In the genomic region with DNA sequence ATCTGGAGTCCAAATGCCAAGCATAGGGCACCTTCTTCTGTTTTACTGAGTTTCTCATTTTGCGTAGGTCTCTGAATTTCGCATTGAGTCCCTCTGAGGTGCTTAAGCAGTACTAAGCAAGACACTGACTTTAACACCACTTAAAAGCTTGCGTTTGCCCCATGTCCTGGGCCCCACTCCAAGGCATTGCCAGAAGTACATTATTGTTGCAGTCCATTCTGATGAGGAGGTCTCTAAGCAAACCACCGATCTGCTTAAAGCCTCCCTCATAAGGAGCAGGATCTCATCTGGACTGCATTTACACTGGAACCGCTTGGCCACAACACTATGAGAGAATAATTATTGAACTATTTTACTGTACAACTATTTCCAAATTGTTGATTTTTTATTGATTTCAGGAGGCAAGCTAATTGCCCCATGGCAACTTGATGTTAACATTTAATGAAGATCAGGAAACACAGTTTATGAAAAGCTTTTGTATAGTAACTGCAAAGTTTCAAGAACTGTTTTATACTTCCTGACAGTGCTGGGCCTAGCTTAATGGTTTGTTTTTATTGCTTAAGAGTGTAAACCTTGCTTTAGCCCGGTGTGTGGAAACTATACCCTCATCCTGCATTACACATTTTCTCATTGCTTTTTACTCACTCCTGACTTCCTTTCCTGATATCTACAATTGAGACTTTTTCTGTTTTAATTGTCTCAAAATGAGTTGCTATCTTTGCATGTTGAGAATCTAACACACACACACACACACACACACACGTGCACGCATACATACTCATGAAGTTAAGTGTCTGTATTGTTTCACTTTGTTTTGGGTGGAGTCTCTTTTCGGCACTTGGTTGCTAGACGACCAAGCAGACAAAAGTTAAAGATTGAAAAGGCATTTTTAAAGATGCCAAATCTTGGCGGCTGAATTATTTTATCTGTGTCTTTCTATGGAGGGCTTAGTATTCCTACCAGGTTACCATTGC, we compare ENCODE assay signal across 17 cellular contexts. TPM values are rescaled to one million over a fixed set of nuclear protein-coding genes. Genes with fewer than 3 reads are reported as not detected.
A peak's percentile ranks its signal among the peaks of the same experiment; 100 is the strongest.
DNase-seq lines count a peak whose midpoint lies in the region; ATAC-seq and TF ChIP-seq lines count a peak whose summit lies in the region.
"Had no signal": no experiment of that assay in that cellular context is flagged by ENCODE, and none has a peak within 500 bp of the region (broad histone marks: within the 10 kb centered on the region; RNA-seq: fewer than 3 reads in every experiment).

No MANE protein-coding gene starts in this region.

- WGBS in IMR-90 (ENCODE audit: extremely low coverage in 2 of 2, insufficient read length in 1 of 2), 2 experiments, result no CpG with 5 or more reads among the region's 11 CpGs
- WGBS in hepatocyte (ENCODE audit: low lambda C conversion rate, missing lambda C conversion rate), result 55% methylated on average over 11 of the region's 11 CpGs
- WGBS in endodermal cell (ENCODE audit: insufficient coverage in 1 of 2, insufficient read length in 1 of 2), 2 experiments, result 89 to 95% methylated on average over 3 to 10 of the region's 11 CpGs

- no peaks in the 10 kb centered on the region for H3K9me1 ChIP-seq in IMR-90 (ENCODE audit: insufficient read depth, low read length)

- H3K4ac ChIP-seq in IMR-90 (ENCODE audit: low read depth, low read length), result no peak overlapping the region

- in situ Hi-C loops in IMR-90 (cut with MboI; ENCODE audit: low sequenced_read_pairs), result no loop called here

- H3K18ac ChIP-seq in IMR-90 (ENCODE audit: low read depth, low read length), result no peak overlapping the region

- no peak overlapping the region for H3K56ac ChIP-seq in IMR-90 (ENCODE audit: extremely low read depth, insufficient read depth, low read length)

- H2AFZ ChIP-seq in IMR-90 (replicated peaks; ENCODE audit: low read length, poor library complexity) (no peak overlapping the region), hepatocyte (no peak overlapping the region)

- BruUV-seq in IMR-90 (replicated peaks; lab: Mats Ljungman, UMichigan), result no TSS peak

- DNase-seq in IMR-90, result no peak
- DNase-seq in astrocyte of the hippocampus (ENCODE audit: low read depth, low spot score), result peak; percentile 29
- peak; percentile 26 for DNase-seq in hepatocyte (ENCODE audit: low spot score)
- DNase-seq in endodermal cell, result no peak
- no peak for DNase-seq in RPMI8226
- DNase-seq in H7, result no peak
- DNase-seq: activated naive CD8-positive, alpha-beta T cell treated with anti-CD3 and anti-CD28 coated beads, Interleukin-2, amount 10 ng/mL, durations not matched to agents 7 days and 5 days; activated T-cell treated with anti-CD3 and anti-CD28 coated beads, Interleukin-2, amount 50 U/mL, for 72 hours; DMS79 treated with DMSO at 0.1 percent for 48 hours; hippocampal formation; left ventricle myocardium superior; naive thymus-derived CD4-positive, alpha-beta T cell; retina; SJCRH30 had no signal

- no peak overlapping the region for H3K27ac Mint-ChIP-seq in endodermal cell
- H3K27ac Mint-ChIP-seq: activated naive CD8-positive, alpha-beta T cell treated with anti-CD3 and anti-CD28 coated beads, Interleukin-2, amount 10 ng/mL, durations not matched to agents 7 days and 5 days; activated T-cell treated with anti-CD3 and anti-CD28 coated beads, Interleukin-2, amount 50 U/mL, for 72 hours; naive thymus-derived CD4-positive, alpha-beta T cell had no signal

- peaks cover 20% of the 10 kb centered on the region for H3K4me1 Mint-ChIP-seq in endodermal cell
- H3K4me1 Mint-ChIP-seq: activated naive CD8-positive, alpha-beta T cell treated with anti-CD3 and anti-CD28 coated beads, Interleukin-2, amount 10 ng/mL, durations not matched to agents 7 days and 5 days; naive thymus-derived CD4-positive, alpha-beta T cell had no signal

- no peak overlapping the region for H2BK15ac ChIP-seq in IMR-90 (ENCODE audit: low read depth, low read length)

- H3K27ac ChIP-seq in IMR-90 (ENCODE audit: insufficient read depth, low read length), result no peak overlapping the region
- peak overlapping the region; percentile 46 for H3K27ac ChIP-seq in hepatocyte
- H3K27ac ChIP-seq in rectal smooth muscle tissue (ENCODE audit: low read depth, low read length), result peak overlapping the region; percentile 40
- no peak overlapping the region for H3K27ac ChIP-seq in endodermal cell (ENCODE audit: low read depth, low read length)
- H3K27ac ChIP-seq: C4-2B, SJCRH30 had no signal

- ATAC-seq in IMR-90 (ENCODE audit: low read depth) (peak; percentile 51; the same call in 1 of the 2 replicates), HG03460 (IDR thresholded peaks at IDR 0.05; ENCODE audit: unreplicated experiment) (no peak)
- ATAC-seq: activated T-cell treated with anti-CD3 and anti-CD28 coated beads, Interleukin-2, amount 50 U/mL, for 72 hours; left ventricle myocardium superior; naive thymus-derived CD4-positive, alpha-beta T cell had no signal

- H3K9ac ChIP-seq in IMR-90 (ENCODE audit: low read depth, low read length) (no peak overlapping the region), rectal smooth muscle tissue (ENCODE audit: low read length) (no peak overlapping the region), endodermal cell (ENCODE audit: extremely low read depth, low read length, poor library complexity, severe bottlenecking) (no peak overlapping the region)

- H3K27me3 ChIP-seq in IMR-90 (ENCODE audit: control insufficient read depth, insufficient read depth, low read length), result no peaks in the 10 kb centered on the region; the same call in 1 of the 2 replicates
- no peaks in the 10 kb centered on the region for H3K27me3 ChIP-seq in hepatocyte
- no peaks in the 10 kb centered on the region for H3K27me3 ChIP-seq in rectal smooth muscle tissue (ENCODE audit: control insufficient read depth, insufficient read depth, low read length)
- no peaks in the 10 kb centered on the region for H3K27me3 ChIP-seq in endodermal cell (ENCODE audit: control insufficient read depth, insufficient read depth, low read length, poor library complexity, severe bottlenecking)
- no peaks in the 10 kb centered on the region for H3K27me3 ChIP-seq in H7 (ENCODE audit: control insufficient read depth, insufficient read depth, low read length)
- H3K27me3 ChIP-seq: SJCRH30 had no signal

- H2BK5ac ChIP-seq in IMR-90 (ENCODE audit: low read depth, low read length, poor library complexity, severe bottlenecking), result no peak overlapping the region

- H3K36me3 Mint-ChIP-seq in endodermal cell (ENCODE audit: low read depth), result peaks cover 35% of the 10 kb centered on the region
- H3K36me3 Mint-ChIP-seq: activated naive CD8-positive, alpha-beta T cell treated with anti-CD3 and anti-CD28 coated beads, Interleukin-2, amount 10 ng/mL, durations not matched to agents 7 days and 5 days; naive thymus-derived CD4-positive, alpha-beta T cell had no signal

- H4K20me1 ChIP-seq in IMR-90 (ENCODE audit: insufficient read depth, low read length), result no peaks in the 10 kb centered on the region
- no peaks in the 10 kb centered on the region for H4K20me1 ChIP-seq in hepatocyte (ENCODE audit: insufficient read depth, poor library complexity, severe bottlenecking)

- dilution Hi-C loops in IMR-90 (cut with HindIII; ENCODE audit: low sequenced_read_pairs, unreplicated experiment), result no loop called here

- H3K79me2 ChIP-seq in hepatocyte, result peaks cover 7% of the 10 kb centered on the region

- no peak overlapping the region for H4K8ac ChIP-seq in IMR-90 (ENCODE audit: low read depth in 2 of 2, low read length in 2 of 2)

- H3K27me3 Mint-ChIP-seq in endodermal cell (ENCODE audit: insufficient read depth), result peaks cover 2% of the 10 kb centered on the region
- H3K27me3 Mint-ChIP-seq: activated naive CD8-positive, alpha-beta T cell treated with anti-CD3 and anti-CD28 coated beads, Interleukin-2, amount 10 ng/mL, durations not matched to agents 7 days and 5 days had no signal

- no peaks in the 10 kb centered on the region for H3K9me3 ChIP-seq in IMR-90 (ENCODE audit: control insufficient read depth, insufficient read depth, low read length)
- H3K9me3 ChIP-seq in hepatocyte (ENCODE audit: low read depth), result no peaks in the 10 kb centered on the region
- H3K9me3 ChIP-seq in endodermal cell (ENCODE audit: control insufficient read depth, low read length), result no peaks in the 10 kb centered on the region
- H3K9me3 ChIP-seq: SJCRH30 had no signal

- POLR2A ChIA-PET in IMR-90 (lab: Charles Lee; ENCODE audit: unreplicated experiment), result no interaction called here

- H3K14ac ChIP-seq in IMR-90 (replicated peaks; ENCODE audit: low read depth, low read length), result no peak overlapping the region

- H3K4me1 ChIP-seq in IMR-90 (ENCODE audit: control insufficient read depth, insufficient read depth, low read length), result peaks cover 5% of the 10 kb centered on the region; the same call in 1 of the 2 replicates
- peaks cover 9% of the 10 kb centered on the region for H3K4me1 ChIP-seq in hepatocyte (ENCODE audit: insufficient read depth)
- peaks cover 8% of the 10 kb centered on the region for H3K4me1 ChIP-seq in rectal smooth muscle tissue (ENCODE audit: control insufficient read depth, insufficient read depth, low read length)
- peaks cover 4% of the 10 kb centered on the region for H3K4me1 ChIP-seq in endodermal cell (ENCODE audit: control insufficient read depth, insufficient read depth, low read length)
- H3K4me1 ChIP-seq: SJCRH30 had no signal

- TF ChIP-seq RAD21 in IMR-90 (IDR thresholded peaks at IDR 0.05; ENCODE audit: low read length), result no peak

- no peak overlapping the region for H3K23ac ChIP-seq in IMR-90 (ENCODE audit: low read depth, low read length)

- H3K4me3 Mint-ChIP-seq in endodermal cell, result no peak overlapping the region
- H3K4me3 Mint-ChIP-seq: activated naive CD8-positive, alpha-beta T cell treated with anti-CD3 and anti-CD28 coated beads, Interleukin-2, amount 10 ng/mL, durations not matched to agents 7 days and 5 days; activated T-cell treated with anti-CD3 and anti-CD28 coated beads, Interleukin-2, amount 50 U/mL, for 72 hours; naive thymus-derived CD4-positive, alpha-beta T cell had no signal

- H4K91ac ChIP-seq in IMR-90 (ENCODE audit: insufficient read depth, low read depth, low read length), result no peak overlapping the region

- no peak overlapping the region for H2BK120ac ChIP-seq in IMR-90 (ENCODE audit: low read depth, low read length)

- H3K4me2 ChIP-seq in IMR-90 (ENCODE audit: low read depth, low read length), result no peak overlapping the region
- peak overlapping the region; percentile 20 for H3K4me2 ChIP-seq in hepatocyte

- CTCF ChIA-PET in IMR-90 (lab: Yijun Ruan, JAX), result interaction anchor here (1.1 kb wide), 1 partner anchor 15 kb away, joined by 3 read pairs; no protein-coding TSS in a partner anchor

- no peaks in the 10 kb centered on the region for H3K79me1 ChIP-seq in IMR-90 (ENCODE audit: low read depth in 1 of 2, low read length in 2 of 2)

- H4K5ac ChIP-seq in IMR-90 (ENCODE audit: low read depth, low read length), result no peak overlapping the region

- H3K9me3 Mint-ChIP-seq in endodermal cell, result no peaks in the 10 kb centered on the region
- H3K9me3 Mint-ChIP-seq: activated naive CD8-positive, alpha-beta T cell treated with anti-CD3 and anti-CD28 coated beads, Interleukin-2, amount 10 ng/mL, durations not matched to agents 7 days and 5 days; naive thymus-derived CD4-positive, alpha-beta T cell had no signal

- intact Hi-C loops in IMR-90 (cut with micrococcal nuclease), result no loop called here

- no peak overlapping the region for H2AK9ac ChIP-seq in IMR-90 (replicated peaks; ENCODE audit: low read depth, low read length, poor library complexity)

- H2AK5ac ChIP-seq in IMR-90 (ENCODE audit: low read depth, low read length), result no peak overlapping the region

- no peak for TF ChIP-seq POLR2A in IMR-90 (IDR thresholded peaks at IDR 0.05; ENCODE audit: low read depth, low read length)

- H3K9me2 ChIP-seq in hepatocyte (replicated peaks; ENCODE audit: insufficient read depth), result no peaks in the 10 kb centered on the region

- H3K36me3 ChIP-seq in IMR-90 (ENCODE audit: control insufficient read depth, insufficient read depth, low read length) (no peaks in the 10 kb centered on the region), hepatocyte (replicated peaks; ENCODE audit: insufficient read depth, low read depth) (no peaks in the 10 kb centered on the region), rectal smooth muscle tissue (ENCODE audit: control insufficient read depth, insufficient read depth, low read length) (no peaks in the 10 kb centered on the region), endodermal cell (ENCODE audit: control insufficient read depth, insufficient read depth, low read length) (peaks cover 51% of the 10 kb centered on the region), H7 (replicated peaks; ENCODE audit: control insufficient read depth, insufficient read depth, low read length) (no peaks in the 10 kb centered on the region)
- H3K36me3 ChIP-seq: SJCRH30 had no signal

- no peak overlapping the region for H2BK20ac ChIP-seq in IMR-90 (ENCODE audit: low read depth, low read length)

- no peak overlapping the region for H3K4me3 ChIP-seq in IMR-90 (ENCODE audit: insufficient read depth, low read depth, low read length)
- no peak overlapping the region for H3K4me3 ChIP-seq in hepatocyte
- no peak overlapping the region for H3K4me3 ChIP-seq in rectal smooth muscle tissue (ENCODE audit: low read length)
- no peak overlapping the region for H3K4me3 ChIP-seq in endodermal cell (ENCODE audit: low read length)
- H3K4me3 ChIP-seq in H7 (ENCODE audit: insufficient read depth, low read depth, low read length), result no peak overlapping the region
- H3K4me3 ChIP-seq: SJCRH30 had no signal

- TF ChIP-seq CTCF in IMR-90 (conservative IDR thresholded peaks at IDR 0.05; ENCODE audit: low read depth, low read length) (no peak), hepatocyte (IDR thresholded peaks at IDR 0.05; ENCODE audit: poor library complexity) (no peak), endodermal cell (conservative IDR thresholded peaks at IDR 0.05) (no peak)

RNA-seq across cellular contexts. Expression of a gene that starts 16.6 kb away (rescaled TPM):
- total RNA-seq in IMR-90 (2012; rRNA removed) (0.18 and 0.28 TPM in 2 replicates), hepatocyte (60.9 and 72.0 TPM in 2 replicates), endodermal cell (100 to 1,000 TPM; 132 to 205 TPM)
- polyA plus RNA-seq in IMR-90 (2012; rRNA removed) (0.21 and 0.29 TPM in 2 replicates), hepatocyte (54.9 and 64.6 TPM in 2 replicates)
- polyA plus RNA-seq in IMR-90 (2012; cell fraction: cytosol; rRNA removed), result 0.16 and 0.26 TPM in 2 replicates
- 0.18 and 0.33 TPM in 2 replicates for polyA plus RNA-seq in IMR-90 (2012; cell fraction: nucleus; rRNA removed; ENCODE audit: low replicate concordance)
- 31.7 TPM for polyA plus RNA-seq in endodermal cell (2013, experiment 1 of 2)
- 38.4 TPM for polyA plus RNA-seq in endodermal cell (2013, experiment 2 of 2)
- 5.9 and 13.0 TPM in 2 replicates for total RNA-seq in H7 (2014; rRNA removed; shearing (Covaris generic))
- total RNA-seq: activated naive CD8-positive, alpha-beta T cell treated with anti-CD3 and anti-CD28 coated beads, Interleukin-2, amount 10 ng/mL, durations not matched to agents 7 days and 5 days; activated T-cell treated with anti-CD3 and anti-CD28 coated beads, Interleukin-2, amount 50 U/mL, for 72 hours; SJCRH30 had no signal
- polyA plus RNA-seq: naive thymus-derived CD4-positive, alpha-beta T cell had no signal

Comparison
In these comparisons a context has a peak if more than half of its experiments do, and no peak if none do; other contexts are left out.
1. DNase-seq: peak in astrocyte of the hippocampus (single experiment) and hepatocyte (single experiment); none in IMR-90 (single experiment), endodermal cell (single experiment), RPMI8226 (single experiment) and H7 (single experiment).
2. H3K27ac ChIP-seq: peak in hepatocyte (single experiment) and rectal smooth muscle tissue (single experiment); none in IMR-90 (single experiment) and endodermal cell (single experiment).